In the genomic region with DNA sequence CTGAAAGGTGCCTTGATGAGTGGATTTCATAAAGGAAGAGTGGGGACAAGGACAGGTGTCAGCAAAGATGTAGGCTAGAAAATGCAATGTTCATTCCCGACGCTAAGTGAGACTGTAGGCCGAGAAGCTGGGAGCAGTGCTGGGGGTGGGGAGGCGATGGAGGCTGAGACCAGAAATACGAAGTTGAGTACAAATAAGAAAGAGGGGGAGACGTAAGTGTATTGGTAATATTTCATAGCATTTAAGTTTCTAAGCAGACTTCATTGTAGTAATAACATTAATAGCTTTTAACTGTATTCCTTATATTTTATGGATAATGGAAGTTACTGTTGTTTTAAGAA, we compare ENCODE assay signal across 13 cellular contexts.
"Had no signal": no experiment of that assay in that cellular context is flagged by ENCODE, and none has a peak within 500 bp of the region (broad histone marks: within the 10 kb centered on the region; RNA-seq: fewer than 3 reads in every experiment).

No MANE protein-coding gene starts in this region.

- H3K27me3 ChIP-seq: MG63 had no signal

- H3K9ac ChIP-seq: KMS-11 had no signal

- H3K4me3 ChIP-seq: MG63 had no signal

- H3K4me2 ChIP-seq: KMS-11 had no signal

- DNase-seq: Kasumi-1, MM.1S, NCI-H1048, NCI-H1417 treated with DMSO at 0.1 percent for 48 hours, NCI-H1436, NCI-H1436 treated with DMSO at 0.1 percent for 48 hours, NCI-H187 treated with DMSO at 0.1 percent for 48 hours, NCI-H2029 treated with DMSO at 0.1 percent for 48 hours, NCI-H2171, NCI-H226, NCI-H446 treated with DMSO at 0.1 percent for 48 hours had no signal

- H3K27ac ChIP-seq: KMS-11 had no signal

- H3K9me3 ChIP-seq: MG63 had no signal
